ENCODE assay signal across 35 cellular contexts in the genomic region with DNA sequence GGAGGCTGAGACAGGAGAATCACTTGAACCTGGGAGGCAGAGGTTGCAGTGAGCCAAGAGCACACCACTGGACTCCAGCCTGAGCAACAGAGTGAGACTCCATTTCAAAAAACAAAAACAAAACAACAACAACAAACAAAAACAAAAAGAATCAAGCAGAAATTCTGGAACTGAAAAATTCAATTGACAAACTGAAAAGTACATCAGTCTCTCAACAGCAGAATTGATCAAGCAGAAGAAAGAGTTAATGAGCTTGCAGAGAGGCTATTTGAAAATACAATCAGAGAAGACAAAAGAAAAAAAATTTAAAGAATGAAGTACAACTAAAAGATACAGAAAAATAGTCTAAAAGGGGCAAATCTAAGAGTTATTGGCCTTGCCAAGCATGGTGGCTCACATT.
"Had no signal": no experiment of that assay in that cellular context is flagged by ENCODE, and none has a peak within 500 bp of the region (broad histone marks: within the 10 kb centered on the region; RNA-seq: fewer than 3 reads in every experiment).

No MANE protein-coding gene starts in this region.

- H3K4me3 ChIP-seq: MG63 had no signal

- H3K36me3 ChIP-seq: MG63 had no signal

- DNase-seq: Karpas-422, Kasumi-1, MG63, MM.1S, MV-4-11, NCI-H1048, NCI-H1092, NCI-H1092 treated with DMSO at 0.1 percent for 48 hours, NCI-H1105, NCI-H1105 treated with DMSO at 0.1 percent for 48 hours, NCI-H1417, NCI-H1417 treated with DMSO at 0.1 percent for 48 hours, NCI-H1436, NCI-H1436 treated with DMSO at 0.1 percent for 48 hours, NCI-H146, NCI-H1694, NCI-H1694 treated with DMSO at 0.1 percent for 48 hours, NCI-H187, NCI-H187 treated with DMSO at 0.1 percent for 48 hours, NCI-H1930, NCI-H2029, NCI-H2029 treated with DMSO at 0.1 percent for 48 hours, NCI-H2081, NCI-H2081 treated with DMSO at 0.1 percent for 48 hours, NCI-H2107, NCI-H2171, NCI-H2171 treated with DMSO at 0.1 percent for 48 hours, NCI-H2227 treated with DMSO at 0.1 percent for 48 hours, NCI-H226, NCI-H345, NCI-H446, NCI-H446 treated with DMSO at 0.1 percent for 48 hours, NCI-H510A, NCI-H510A treated with DMSO at 0.1 percent for 48 hours, NCI-H524 had no signal

- H3K27me3 ChIP-seq: MG63 had no signal

- H3K9me3 ChIP-seq: MG63 had no signal
